In the genomic region with DNA sequence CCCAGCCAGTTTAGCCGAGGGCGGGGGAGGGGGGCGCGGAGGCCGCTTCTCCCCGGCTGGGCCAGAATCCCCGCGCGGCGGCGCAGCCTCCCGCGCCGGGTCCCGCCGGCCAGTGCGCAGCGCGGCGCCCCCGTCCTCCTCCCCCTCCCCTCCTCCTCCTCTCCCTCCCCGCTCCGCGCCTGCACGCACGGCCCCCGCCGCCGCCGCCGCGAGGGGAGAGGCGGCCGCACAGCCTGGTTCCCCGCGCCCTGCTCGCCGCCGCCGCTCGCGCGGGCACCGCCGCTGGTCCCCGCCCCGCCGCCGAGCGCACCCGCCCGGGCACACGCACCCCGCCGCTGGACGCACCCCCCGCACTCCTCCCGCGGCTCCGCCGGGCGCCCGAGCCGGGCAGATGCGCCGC, we compare ENCODE assay signal across 10 cellular contexts. TPM values are rescaled to one million over a fixed set of nuclear protein-coding genes. Genes with fewer than 3 reads are reported as not detected.
DNase-seq lines count a peak whose midpoint lies in the region; ATAC-seq and TF ChIP-seq lines count a peak whose summit lies in the region.
"Had no signal": no experiment of that assay in that cellular context is flagged by ENCODE, and none has a peak within 500 bp of the region (broad histone marks: within the 10 kb centered on the region; RNA-seq: fewer than 3 reads in every experiment).

A gene with protein sequence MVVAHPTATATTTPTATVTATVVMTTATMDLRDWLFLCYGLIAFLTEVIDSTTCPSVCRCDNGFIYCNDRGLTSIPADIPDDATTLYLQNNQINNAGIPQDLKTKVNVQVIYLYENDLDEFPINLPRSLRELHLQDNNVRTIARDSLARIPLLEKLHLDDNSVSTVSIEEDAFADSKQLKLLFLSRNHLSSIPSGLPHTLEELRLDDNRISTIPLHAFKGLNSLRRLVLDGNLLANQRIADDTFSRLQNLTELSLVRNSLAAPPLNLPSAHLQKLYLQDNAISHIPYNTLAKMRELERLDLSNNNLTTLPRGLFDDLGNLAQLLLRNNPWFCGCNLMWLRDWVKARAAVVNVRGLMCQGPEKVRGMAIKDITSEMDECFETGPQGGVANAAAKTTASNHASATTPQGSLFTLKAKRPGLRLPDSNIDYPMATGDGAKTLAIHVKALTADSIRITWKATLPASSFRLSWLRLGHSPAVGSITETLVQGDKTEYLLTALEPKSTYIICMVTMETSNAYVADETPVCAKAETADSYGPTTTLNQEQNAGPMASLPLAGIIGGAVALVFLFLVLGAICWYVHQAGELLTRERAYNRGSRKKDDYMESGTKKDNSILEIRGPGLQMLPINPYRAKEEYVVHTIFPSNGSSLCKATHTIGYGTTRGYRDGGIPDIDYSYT (plus strand): TSS at position 351 of the 400 bp plus-strand sequence. CDS start 80,337 bp downstream, outside the sequence.

- H3K36me3 ChIP-seq in ACC112 (ENCODE audit: insufficient read depth, low read length) (no peaks in the 10 kb centered on the region), neural cell (ENCODE audit: insufficient read depth, low read length) (no peaks in the 10 kb centered on the region)

- H3K4me1 ChIP-seq in ACC112 (ENCODE audit: control insufficient read depth, insufficient read depth, low read length, unreplicated experiment): peaks cover 5% of the 10 kb centered on the region

- peak within 1 kb of the TSS; percentile 69 for H3K9ac ChIP-seq in neural cell (ENCODE audit: low read length)

- no peaks in the 10 kb centered on the region for H3K9me3 Mint-ChIP-seq in dendritic cell treated with granulocyte-macrophage colony-stimulating factor and Interleukin-4, amounts not matched to agents 40 ng/mL and 50 ng/mL, for 4 days

- H3K27me3 ChIP-seq in ACC112 (ENCODE audit: insufficient read depth, low read length): peaks cover 16% of the 10 kb centered on the region
- H3K27me3 ChIP-seq in HL-60 (ENCODE audit: insufficient read depth, poor library complexity, severe bottlenecking): peaks cover 25% of the 10 kb centered on the region
- H3K27me3 ChIP-seq in neural cell (ENCODE audit: insufficient read depth, low read depth, low read length): no peaks in the 10 kb centered on the region

- H3K36me3 Mint-ChIP-seq in dendritic cell treated with granulocyte-macrophage colony-stimulating factor and Interleukin-4, amounts not matched to agents 40 ng/mL and 50 ng/mL, for 4 days (ENCODE audit: low read depth): no peaks in the 10 kb centered on the region

- H3K27ac ChIP-seq in ACC112 (ENCODE audit: low read depth, low read length): no peak within 1 kb of the TSS
- no peak within 1 kb of the TSS for H3K27ac ChIP-seq in HL-60 (replicated peaks)
- peak within 1 kb of the TSS; percentile 45 for H3K27ac ChIP-seq in neural cell (ENCODE audit: low read length)

- no peak within 1 kb of the TSS for H3K27ac Mint-ChIP-seq in dendritic cell treated with granulocyte-macrophage colony-stimulating factor and Interleukin-4, amounts not matched to agents 40 ng/mL and 50 ng/mL, for 4 days

- no peaks in the 10 kb centered on the region for H3F3A ChIP-seq in neural cell (ENCODE audit: insufficient read depth, low read length, poor library complexity, severe bottlenecking)

- H4K20me1 ChIP-seq in neural cell (ENCODE audit: insufficient read depth): no peaks in the 10 kb centered on the region

- peak within 1 kb of the TSS; percentile 73 for H3K4me3 ChIP-seq in ACC112 (ENCODE audit: low read depth, low read length)
- peak within 1 kb of the TSS; percentile 26 for H3K4me3 ChIP-seq in HL-60 (replicated peaks; ENCODE audit: insufficient read depth, low read length)
- H3K4me3 ChIP-seq in neural cell (ENCODE audit: low read length): peak within 1 kb of the TSS; percentile 90

- intact Hi-C loops in dendritic cell treated with granulocyte-macrophage colony-stimulating factor and Interleukin-4, amounts not matched to agents 40 ng/mL and 50 ng/mL, for 4 days (cut with micrococcal nuclease): no loop called here

- DNase-seq in HL-60 (ENCODE audit: low read depth in 1 of 2, low spot score in 1 of 2) (no peak), left lobe of liver (ENCODE audit: low spot score) (no peak), NCI-H1694 treated with DMSO at 0.1 percent for 48 hours (lab: John Stamatoyannopoulos, UW) (no peak)

- ATAC-seq in GM21390 (IDR thresholded peaks at IDR 0.05; ENCODE audit: unreplicated experiment) (no peak), HG03135 (IDR thresholded peaks at IDR 0.05; ENCODE audit: unreplicated experiment) (no peak), left lobe of liver (no peak)

- TF ChIP-seq CTCF in HL-60 (IDR thresholded peaks at IDR 0.05; ENCODE audit: insufficient read depth, low read length) (no peak), neural cell (IDR thresholded peaks at IDR 0.05; ENCODE audit: poor library complexity, severe bottlenecking) (no peak)

- H3K9me3 ChIP-seq in neural cell (ENCODE audit: low read length): no peaks in the 10 kb centered on the region

- TF ChIP-seq EP300 in neural cell (conservative IDR thresholded peaks at IDR 0.05; ENCODE audit: poor library complexity, severe bottlenecking): no peak

- H3K9me2 ChIP-seq in neural cell (ENCODE audit: insufficient read depth, low read length): no peaks in the 10 kb centered on the region

- peak within 1 kb of the TSS; percentile 68 for H3K4me2 ChIP-seq in neural cell (ENCODE audit: low read length)

- H3K27me3 Mint-ChIP-seq in dendritic cell treated with granulocyte-macrophage colony-stimulating factor and Interleukin-4, amounts not matched to agents 40 ng/mL and 50 ng/mL, for 4 days: peaks cover 79% of the 10 kb centered on the region

- H2AFZ ChIP-seq in ACC112 (ENCODE audit: low read length, unreplicated experiment) (no peak within 1 kb of the TSS), neural cell (ENCODE audit: low read depth, low read length) (no peak within 1 kb of the TSS)

- peak within 1 kb of the TSS; percentile 74 for H3K4me3 Mint-ChIP-seq in dendritic cell treated with granulocyte-macrophage colony-stimulating factor and Interleukin-4, amounts not matched to agents 40 ng/mL and 50 ng/mL, for 4 days

- H3K4me1 Mint-ChIP-seq in dendritic cell treated with granulocyte-macrophage colony-stimulating factor and Interleukin-4, amounts not matched to agents 40 ng/mL and 50 ng/mL, for 4 days (ENCODE audit: low read depth): peaks cover 29% of the 10 kb centered on the region

- TF ChIP-seq RAD21 in neural cell (conservative IDR thresholded peaks at IDR 0.05): no peak

- H3K79me2 ChIP-seq in ACC112 (ENCODE audit: control insufficient read depth, insufficient read depth, low read length, unreplicated experiment): no peaks in the 10 kb centered on the region
- no peaks in the 10 kb centered on the region for H3K79me2 ChIP-seq in neural cell (replicated peaks; ENCODE audit: insufficient read depth, low read length)

TF ChIP-seq in neural cell, 6 proteins besides CTCF, POLR2A, EP300 and RAD21:
- TF ChIP-seq SMC3 (conservative IDR thresholded peaks at IDR 0.05; ENCODE audit: poor library complexity): no peak
- TF ChIP-seq MXI1 (conservative IDR thresholded peaks at IDR 0.05; ENCODE audit: poor library complexity, severe bottlenecking): no peak
- TF ChIP-seq EZH2 (IDR thresholded peaks at IDR 0.05; ENCODE audit: borderline replicate concordance, insufficient read depth, low read length, poor library complexity, severe bottlenecking): no peak
- TF ChIP-seq, protein P1, sequence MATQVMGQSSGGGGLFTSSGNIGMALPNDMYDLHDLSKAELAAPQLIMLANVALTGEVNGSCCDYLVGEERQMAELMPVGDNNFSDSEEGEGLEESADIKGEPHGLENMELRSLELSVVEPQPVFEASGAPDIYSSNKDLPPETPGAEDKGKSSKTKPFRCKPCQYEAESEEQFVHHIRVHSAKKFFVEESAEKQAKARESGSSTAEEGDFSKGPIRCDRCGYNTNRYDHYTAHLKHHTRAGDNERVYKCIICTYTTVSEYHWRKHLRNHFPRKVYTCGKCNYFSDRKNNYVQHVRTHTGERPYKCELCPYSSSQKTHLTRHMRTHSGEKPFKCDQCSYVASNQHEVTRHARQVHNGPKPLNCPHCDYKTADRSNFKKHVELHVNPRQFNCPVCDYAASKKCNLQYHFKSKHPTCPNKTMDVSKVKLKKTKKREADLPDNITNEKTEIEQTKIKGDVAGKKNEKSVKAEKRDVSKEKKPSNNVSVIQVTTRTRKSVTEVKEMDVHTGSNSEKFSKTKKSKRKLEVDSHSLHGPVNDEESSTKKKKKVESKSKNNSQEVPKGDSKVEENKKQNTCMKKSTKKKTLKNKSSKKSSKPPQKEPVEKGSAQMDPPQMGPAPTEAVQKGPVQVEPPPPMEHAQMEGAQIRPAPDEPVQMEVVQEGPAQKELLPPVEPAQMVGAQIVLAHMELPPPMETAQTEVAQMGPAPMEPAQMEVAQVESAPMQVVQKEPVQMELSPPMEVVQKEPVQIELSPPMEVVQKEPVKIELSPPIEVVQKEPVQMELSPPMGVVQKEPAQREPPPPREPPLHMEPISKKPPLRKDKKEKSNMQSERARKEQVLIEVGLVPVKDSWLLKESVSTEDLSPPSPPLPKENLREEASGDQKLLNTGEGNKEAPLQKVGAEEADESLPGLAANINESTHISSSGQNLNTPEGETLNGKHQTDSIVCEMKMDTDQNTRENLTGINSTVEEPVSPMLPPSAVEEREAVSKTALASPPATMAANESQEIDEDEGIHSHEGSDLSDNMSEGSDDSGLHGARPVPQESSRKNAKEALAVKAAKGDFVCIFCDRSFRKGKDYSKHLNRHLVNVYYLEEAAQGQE (IDR thresholded peaks at IDR 0.05; ENCODE audit: borderline replicate concordance): no peak
- TF ChIP-seq POLR2AphosphoS5 (IDR thresholded peaks at IDR 0.05): no peak
- no peak for TF ChIP-seq TAF1 (IDR thresholded peaks at IDR 0.05; ENCODE audit: low read depth)

RNA-seq across cellular contexts. Expression of the gene that starts here (rescaled TPM):
- 2.6 and 3.5 TPM in 2 replicates for polyA plus RNA-seq in neural cell
- polyA minus RNA-seq in neural cell: 11.9 and 12.4 TPM in 2 replicates
- not detected for total RNA-seq in left lobe of liver
- total RNA-seq: dermis microvascular lymphatic vessel endothelial cell, SK-MEL-5 had no signal

Comparison
In these comparisons a context has a peak if more than half of its experiments do, and no peak if none do; other contexts are left out.
1. H3K4me3 ChIP-seq: peak in every context shown above with its lines; median percentile 90 in neural cell; 73 in ACC112; 26 in HL-60.